Comparison of ENCODE assay signal across 8 cellular contexts in genomic region chr10:88582806-88583583, GRCh38.
DNase-seq lines count a peak whose midpoint lies in the region; ATAC-seq and TF ChIP-seq lines count a peak whose summit lies in the region.

Gene RNLS (minus strand): TSS chr10:88583318.

- peak; percentile 85 for ATAC-seq in HG02840 (IDR thresholded peaks at IDR 0.05; ENCODE audit: low FRiP score, unreplicated experiment)

- in situ Hi-C loops in GM13977 (cut with MboI; ENCODE audit: low pct_unique_long_range_greater_than_20kb, low sequenced_read_pairs, unreplicated experiment): no loop called here

- TF ChIP-seq CTCF in GM13977 (IDR thresholded peaks at IDR 0.05; ENCODE audit: extremely low read depth, insufficient read depth, missing control alignments): peak; percentile 86

- H3K27ac ChIP-seq in epithelial cell of prostate: peak within 1 kb of the TSS; percentile 73

- DNase-seq in GM13977 (ENCODE audit: low spot score): peak; percentile 60
- peak; percentile 77 for DNase-seq in NCI-H345 (lab: John Stamatoyannopoulos, UW)
- peak; percentile 47 for DNase-seq in activated T-cell treated with anti-CD3 and anti-CD28 coated beads for 4 hours
- DNase-seq in epithelial cell of prostate (ENCODE audit: low read depth, low spot score): no peak
- DNase-seq in middle frontal gyrus (ENCODE audit: extremely low spot score, low spot score): peak; percentile 52
- peak; percentile 43 to 46 for DNase-seq in stimulated activated CD8-positive, alpha-beta memory T cell treated with anti-CD3 and anti-CD28 coated beads, Interleukin-15, amount 100 ng/mL, for 4 hours (ENCODE audit: low read depth in 2 of 2)
- DNase-seq in NCI-H1105 (lab: John Stamatoyannopoulos, UW): no peak

Comparison
In these comparisons a context has a peak if more than half of its experiments do, and no peak if none do; other contexts are left out.
1. DNase-seq: peak in GM13977 (single experiment), NCI-H345 (single experiment), activated T-cell treated with anti-CD3 and anti-CD28 coated beads for 4 hours (single experiment), middle frontal gyrus (single experiment) and stimulated activated CD8-positive, alpha-beta memory T cell treated with anti-CD3 and anti-CD28 coated beads, Interleukin-15, amount 100 ng/mL, for 4 hours (2 of 2); none in epithelial cell of prostate (single experiment) and NCI-H1105 (single experiment).